Comparison of ENCODE assay signal across 8 cellular contexts in the genomic region with DNA sequence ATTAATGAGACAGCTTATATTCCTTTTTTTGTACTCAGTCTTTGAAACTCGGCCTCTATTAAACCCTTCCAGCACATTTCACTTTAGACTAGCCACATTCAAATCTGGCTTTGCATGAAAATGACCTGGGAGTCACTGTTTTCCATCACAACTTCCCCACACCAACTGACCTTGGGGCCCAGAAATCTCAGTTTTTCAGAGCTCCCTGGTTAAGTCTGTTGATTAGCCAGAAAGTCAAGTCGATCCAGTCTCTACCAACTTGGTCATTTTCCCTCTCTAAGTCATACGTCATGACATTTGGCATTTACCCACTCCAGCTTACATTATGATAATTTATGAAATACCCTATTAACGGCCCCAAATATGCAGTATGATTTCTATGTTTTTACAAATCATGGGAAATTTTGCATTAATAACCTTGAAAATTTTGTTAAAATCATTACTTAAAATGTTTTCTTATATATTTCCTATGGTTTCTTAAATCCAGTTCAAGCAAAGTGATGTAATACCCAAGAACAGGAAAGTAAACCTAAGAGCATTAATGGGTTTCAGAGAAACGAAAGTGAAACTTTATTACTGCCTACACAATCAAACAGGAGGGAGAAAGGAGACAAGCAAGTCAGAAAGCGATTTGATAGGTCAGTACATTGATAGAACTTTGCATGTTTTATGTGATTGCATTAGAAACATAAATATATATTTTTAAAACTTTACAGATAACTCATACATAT.
A peak's percentile ranks its signal among the peaks of the same experiment; 100 is the strongest.
DNase-seq lines count a peak whose midpoint lies in the region; ATAC-seq and TF ChIP-seq lines count a peak whose summit lies in the region.

No MANE protein-coding gene starts in this region.

- intact Hi-C loops in Right ventricle myocardium superior (cut with DNase I), result no loop called here
- intact Hi-C loops in cardiac septum (cut with DNase I), result no loop called here

- H3K36me3 Mint-ChIP-seq in progenitor cell of endocrine pancreas (ENCODE audit: insufficient read depth), result peaks cover 5% of the 10 kb centered on the region

- H3K4me3 Mint-ChIP-seq in progenitor cell of endocrine pancreas (ENCODE audit: low read depth), result no peak overlapping the region

- peak overlapping the region; percentile 63 for H3K27ac Mint-ChIP-seq in progenitor cell of endocrine pancreas

- H3K9me3 Mint-ChIP-seq in progenitor cell of endocrine pancreas (ENCODE audit: low read depth), result no peaks in the 10 kb centered on the region

- TF ChIP-seq CTCF in progenitor cell of endocrine pancreas (IDR thresholded peaks at IDR 0.05; ENCODE audit: unreplicated experiment), result no peak

- ATAC-seq in Right ventricle myocardium superior (ENCODE audit: poor library complexity), result peak; percentile 54
- ATAC-seq in HG03139 (IDR thresholded peaks at IDR 0.05; ENCODE audit: unreplicated experiment), result peak; percentile 50

- no peaks in the 10 kb centered on the region for H3K27me3 Mint-ChIP-seq in progenitor cell of endocrine pancreas

- H3K4me1 Mint-ChIP-seq in progenitor cell of endocrine pancreas (ENCODE audit: low read depth), result peaks cover 40% of the 10 kb centered on the region

- peak overlapping the region; percentile 22 for H3K27ac ChIP-seq in epithelial cell of prostate

- in situ Hi-C loops in SK-MEL-5 (cut with HindIII; ENCODE audit: low pct_unique_long_range_greater_than_20kb, low sequenced_read_pairs), result no loop called here

- DNase-seq in Right ventricle myocardium superior (no peak), cardiac septum (ENCODE audit: low spot score) (no peak), SK-MEL-5 (ENCODE audit: low read depth, low spot score) (peak; percentile 69), epithelial cell of prostate (ENCODE audit: low read depth, low spot score) (no peak), progenitor cell of endocrine pancreas (ENCODE audit: low spot score, unreplicated experiment) (no peak), C1 segment of cervical spinal cord (lab: John Stamatoyannopoulos, UW) (no peak), NCI-H146 (lab: John Stamatoyannopoulos, UW) (no peak)
